ENCODE assay signal across 1 cellular context in genomic region chr4:55865228-55865806, GRCh38.
TF ChIP-seq lines count a peak whose summit lies in the region.

No MANE protein-coding gene starts in this region.

TF ChIP-seq in HepG2, 621 proteins besides CTCF, POLR2A, EP300 and RAD21:
- TF ChIP-seq MAFK (conservative IDR thresholded peaks at IDR 0.05 in 1 of 2, IDR thresholded peaks at IDR 0.05 in 1 of 2; ENCODE audit: low read length in 2 of 2) (peak in 1 of 2 experiments; percentile 65; a peak in 3 of 4 replicates), MAFF (IDR thresholded peaks at IDR 0.05; ENCODE audit: low read depth, low read length) (peak; percentile 50), FOXA1 (IDR thresholded peaks at IDR 0.05) (no peak), FOXA1 (CRISPR knock-in tag; IDR thresholded peaks at IDR 0.05) (no peak)
